In genomic region chr16:200388-200787, GRCh38 we compare ENCODE assay signal across 18 cellular contexts. TPM values are rescaled to one million over a fixed set of nuclear protein-coding genes. Genes with fewer than 3 reads are reported as not detected.
DNase-seq lines count a peak whose midpoint lies in the region; ATAC-seq, FAIRE-seq and TF ChIP-seq lines count a peak whose summit lies in the region.
"Had no signal": no experiment of that assay in that cellular context is flagged by ENCODE, and none has a peak within 500 bp of the region (broad histone marks: within the 10 kb centered on the region; RNA-seq: fewer than 3 reads in every experiment).

No MANE protein-coding gene starts in this region.

- H3K18ac ChIP-seq in IMR-90 (ENCODE audit: low read depth, low read length): no peak overlapping the region

- peak; percentile 52 for DNase-seq in AG09309 (ENCODE audit: low read depth)
- DNase-seq in IMR-90: peak; percentile 78
- DNase-seq in astrocyte (ENCODE audit: low read depth): peak; percentile 77
- DNase-seq in kidney epithelial cell (ENCODE audit: low read depth): peak; percentile 38
- no peak for DNase-seq in superior temporal gyrus (ENCODE audit: extremely low spot score)
- no peak for DNase-seq in NCI-H446 (lab: John Stamatoyannopoulos, UW)
- DNase-seq: activated CD4-positive, alpha-beta T cell treated with anti-CD3 and anti-CD28 coated beads for 4 hours; activated T-cell treated with anti-CD3 and anti-CD28 coated beads, Interleukin-2, amount 50 U/mL, for 24 hours; DMS153; immature natural killer cell; NCI-H1105; NCI-H524 treated with DMSO at 0.1 percent for 48 hours; T-helper 17 cell; thyroid gland had no signal

- peaks cover 18% of the 10 kb centered on the region for H3K36me3 Mint-ChIP-seq in astrocyte (ENCODE audit: low read depth, unreplicated experiment)

- TF ChIP-seq POLR2A in IMR-90 (IDR thresholded peaks at IDR 0.05; ENCODE audit: low read depth, low read length): no peak

- H3K79me2 ChIP-seq in astrocyte (ENCODE audit: insufficient read depth, low read length): peaks cover 36% of the 10 kb centered on the region

- no peak for FAIRE-seq in astrocyte (lab: Jason Lieb, UNC)

- H3K4me3 ChIP-seq in AG09309 (ENCODE audit: control insufficient read depth, low read depth, low read length): no peak overlapping the region
- H3K4me3 ChIP-seq in IMR-90 (ENCODE audit: insufficient read depth, low read depth, low read length): no peak overlapping the region
- no peak overlapping the region for H3K4me3 ChIP-seq in astrocyte (ENCODE audit: insufficient read depth, low read depth, low read length)
- H3K4me3 ChIP-seq in kidney epithelial cell (ENCODE audit: low read depth, low read length): no peak overlapping the region
- H3K4me3 ChIP-seq: adrenal gland, thyroid gland had no signal

- POLR2A ChIA-PET in IMR-90 (lab: Charles Lee; ENCODE audit: unreplicated experiment): no interaction called here

- H2AK9ac ChIP-seq in IMR-90 (replicated peaks; ENCODE audit: low read depth, low read length, poor library complexity): no peak overlapping the region

- H3K4ac ChIP-seq in IMR-90 (ENCODE audit: low read depth, low read length): no peak overlapping the region

- in situ Hi-C loops in IMR-90 (cut with MboI; ENCODE audit: low sequenced_read_pairs): no loop called here

- H3K79me1 ChIP-seq in IMR-90 (ENCODE audit: low read depth in 1 of 2, low read length in 2 of 2): peaks cover 25 to 43% of the 10 kb centered on the region in 2 experiments

- no peaks in the 10 kb centered on the region; the same call in 1 of the 2 replicates for H3K9me1 ChIP-seq in IMR-90 (ENCODE audit: insufficient read depth, low read length)

- peaks cover 49% of the 10 kb centered on the region for H3K36me3 ChIP-seq in IMR-90 (ENCODE audit: control insufficient read depth, insufficient read depth, low read length)
- peaks cover 51% of the 10 kb centered on the region for H3K36me3 ChIP-seq in astrocyte (ENCODE audit: insufficient read depth, low read length)
- peaks cover 3% of the 10 kb centered on the region for H3K36me3 ChIP-seq in kidney epithelial cell (ENCODE audit: control insufficient read depth, insufficient read depth, low read length)

- no peak overlapping the region for H3K56ac ChIP-seq in IMR-90 (ENCODE audit: extremely low read depth, insufficient read depth, low read length)

- H4K5ac ChIP-seq in IMR-90 (ENCODE audit: low read depth, low read length): no peak overlapping the region

- dilution Hi-C loops in IMR-90 (cut with HindIII; ENCODE audit: low sequenced_read_pairs, unreplicated experiment): no loop called here

- 100% methylated on average over 1 of the region's 5 CpGs; no CpG with 5 or more reads in 1 of the 2 experiments for WGBS in IMR-90 (ENCODE audit: extremely low coverage in 2 of 2, insufficient read length in 1 of 2), 2 experiments

- no peaks in the 10 kb centered on the region for H3K9me3 Mint-ChIP-seq in astrocyte (ENCODE audit: unreplicated experiment)
- H3K9me3 Mint-ChIP-seq: activated T-cell treated with anti-CD3 and anti-CD28 coated beads, Interleukin-2, amount 50 U/mL, for 24 hours; immature natural killer cell had no signal

- H2BK120ac ChIP-seq in IMR-90 (ENCODE audit: low read depth, low read length): no peak overlapping the region

- no peak for TF ChIP-seq RAD21 in IMR-90 (IDR thresholded peaks at IDR 0.05; ENCODE audit: low read length)

- no peak overlapping the region for H2BK20ac ChIP-seq in IMR-90 (ENCODE audit: low read depth, low read length)

- H4K20me1 ChIP-seq in IMR-90 (ENCODE audit: insufficient read depth, low read length) (peaks cover 9% of the 10 kb centered on the region), astrocyte (ENCODE audit: insufficient read depth, low read length) (peaks cover 53% of the 10 kb centered on the region)

- no peak overlapping the region for H3K27ac ChIP-seq in IMR-90 (ENCODE audit: insufficient read depth, low read length)
- H3K27ac ChIP-seq in astrocyte (ENCODE audit: low read depth, low read length): peak overlapping the region; percentile 40
- H3K27ac ChIP-seq: RWPE1, thyroid gland had no signal

- H2AFZ ChIP-seq in IMR-90 (replicated peaks; ENCODE audit: low read length, poor library complexity) (no peak overlapping the region), astrocyte (ENCODE audit: low read depth, low read length) (no peak overlapping the region)

- H4K91ac ChIP-seq in IMR-90 (ENCODE audit: insufficient read depth, low read depth, low read length): no peak overlapping the region

- H3K27me3 ChIP-seq in IMR-90 (ENCODE audit: control insufficient read depth, insufficient read depth, low read length) (no peaks in the 10 kb centered on the region), astrocyte (ENCODE audit: insufficient read depth, low read length) (no peaks in the 10 kb centered on the region), kidney epithelial cell (ENCODE audit: control insufficient read depth, insufficient read depth, low read length) (no peaks in the 10 kb centered on the region)
- H3K27me3 ChIP-seq: adrenal gland, thyroid gland had no signal

- H2AK5ac ChIP-seq in IMR-90 (ENCODE audit: low read depth, low read length): no peak overlapping the region

- ATAC-seq in IMR-90 (ENCODE audit: low read depth): peak; percentile 82
- no peak for ATAC-seq in GM21423 (IDR thresholded peaks at IDR 0.05; ENCODE audit: unreplicated experiment)
- no peak for ATAC-seq in HG02759 (IDR thresholded peaks at IDR 0.05; ENCODE audit: unreplicated experiment)
- ATAC-seq: T-helper 17 cell had no signal

- no peak overlapping the region for H3K9ac ChIP-seq in IMR-90 (ENCODE audit: low read depth, low read length)
- no peak overlapping the region for H3K9ac ChIP-seq in astrocyte (ENCODE audit: low read length)

- no peak overlapping the region for H3K4me3 Mint-ChIP-seq in astrocyte (ENCODE audit: unreplicated experiment)
- H3K4me3 Mint-ChIP-seq: activated T-cell treated with anti-CD3 and anti-CD28 coated beads, Interleukin-2, amount 50 U/mL, for 24 hours; immature natural killer cell; T-helper 17 cell had no signal

- no peaks in the 10 kb centered on the region for H3K4me1 ChIP-seq in IMR-90 (ENCODE audit: control insufficient read depth, insufficient read depth, low read length)
- peaks cover 7% of the 10 kb centered on the region for H3K4me1 ChIP-seq in astrocyte (ENCODE audit: insufficient read depth, low read length)
- H3K4me1 ChIP-seq: adrenal gland, thyroid gland had no signal

- H3K27me3 Mint-ChIP-seq in astrocyte (ENCODE audit: low read depth, unreplicated experiment): no peaks in the 10 kb centered on the region
- H3K27me3 Mint-ChIP-seq: activated T-cell treated with anti-CD3 and anti-CD28 coated beads, Interleukin-2, amount 50 U/mL, for 24 hours; T-helper 17 cell had no signal

- H4K8ac ChIP-seq in IMR-90 (ENCODE audit: low read depth in 2 of 2, low read length in 2 of 2): no peak overlapping the region

- BruUV-seq in IMR-90 (replicated peaks; lab: Mats Ljungman, UMichigan): no TSS peak

- H3K14ac ChIP-seq in IMR-90 (replicated peaks; ENCODE audit: low read depth, low read length): no peak overlapping the region

- H3K9me3 ChIP-seq in IMR-90 (ENCODE audit: control insufficient read depth, insufficient read depth, low read length): no peaks in the 10 kb centered on the region
- H3K9me3 ChIP-seq in astrocyte (ENCODE audit: insufficient read depth, low read depth, low read length): no peaks in the 10 kb centered on the region
- H3K9me3 ChIP-seq: adrenal gland, thyroid gland had no signal

- no peak overlapping the region for H3K23ac ChIP-seq in IMR-90 (ENCODE audit: low read depth, low read length)

- CTCF ChIA-PET in IMR-90 (lab: Yijun Ruan, JAX): interaction anchor here (0.7 kb wide), 2 partner anchors 9 to 51 kb away, joined by 4 to 5 read pairs; no protein-coding TSS in a partner anchor

- H3K4me2 ChIP-seq in IMR-90 (ENCODE audit: low read depth, low read length): no peak overlapping the region
- H3K4me2 ChIP-seq in astrocyte (ENCODE audit: low read length): no peak overlapping the region

- H3K27ac Mint-ChIP-seq in astrocyte (ENCODE audit: unreplicated experiment): peak overlapping the region; percentile 77
- H3K27ac Mint-ChIP-seq: activated T-cell treated with anti-CD3 and anti-CD28 coated beads, Interleukin-2, amount 50 U/mL, for 24 hours; immature natural killer cell; T-helper 17 cell had no signal

- H2BK15ac ChIP-seq in IMR-90 (ENCODE audit: low read depth, low read length): no peak overlapping the region

- H2BK5ac ChIP-seq in IMR-90 (ENCODE audit: low read depth, low read length, poor library complexity, severe bottlenecking): no peak overlapping the region

- intact Hi-C loops in IMR-90 (cut with micrococcal nuclease): no loop called here

- peaks cover 8% of the 10 kb centered on the region for H3K4me1 Mint-ChIP-seq in astrocyte (ENCODE audit: low read depth, unreplicated experiment)
- H3K4me1 Mint-ChIP-seq: immature natural killer cell had no signal

- no peak for TF ChIP-seq CTCF in AG09309 (IDR thresholded peaks at IDR 0.05; ENCODE audit: control insufficient read depth, insufficient read depth, low read depth, low read length, missing control alignments)
- no peak for TF ChIP-seq CTCF in IMR-90 (conservative IDR thresholded peaks at IDR 0.05; ENCODE audit: low read depth, low read length)
- TF ChIP-seq CTCF in astrocyte (IDR thresholded peaks at IDR 0.05; ENCODE audit: insufficient read depth, low read depth, low read length): no peak
- TF ChIP-seq CTCF in kidney epithelial cell (IDR thresholded peaks at IDR 0.05; ENCODE audit: insufficient read depth, low read length, poor library complexity, severe bottlenecking): no peak

RNA-seq across cellular contexts. Expression of gene HBQ1, which starts 20.1 kb away (rescaled TPM):
- total RNA-seq in IMR-90 (2012; rRNA removed) (not detected in 2 replicates), astrocyte (2.7 and 4.7 TPM in 2 replicates), kidney epithelial cell (0.96 and 1.6 TPM in 2 replicates)
- polyA plus RNA-seq in IMR-90 (2012; rRNA removed): 0.92 and 1.7 TPM in 2 replicates
- 0.69 and 2.5 TPM in 2 replicates for polyA plus RNA-seq in IMR-90 (2012; cell fraction: cytosol; rRNA removed)
- 0.24 and 1.3 TPM in 2 replicates for polyA plus RNA-seq in IMR-90 (2012; cell fraction: nucleus; rRNA removed; ENCODE audit: low replicate concordance)
- total RNA-seq: T-helper 17 cell, thyroid gland had no signal

RNA-seq across cellular contexts. Expression of gene HBA1, which starts 23.9 kb away (rescaled TPM):
- total RNA-seq in IMR-90 (2012; rRNA removed) (not detected in 2 replicates), astrocyte (1.6 TPM in 1 of 2 replicates, not detected in the other), kidney epithelial cell (0.41 TPM in 1 of 2 replicates, not detected in the other)
- 0.21 TPM in 1 of 2 replicates, not detected in the other for polyA plus RNA-seq in IMR-90 (2012; rRNA removed)
- 1.2 TPM in 1 of 2 replicates, not detected in the other for polyA plus RNA-seq in IMR-90 (2012; cell fraction: cytosol; rRNA removed)
- polyA plus RNA-seq in IMR-90 (2012; cell fraction: nucleus; rRNA removed; ENCODE audit: low replicate concordance): not detected in 2 replicates

RNA-seq across cellular contexts. Expression of gene HBA2, which starts 27.7 kb away (rescaled TPM):
- total RNA-seq in IMR-90 (2012; rRNA removed) (not detected in 2 replicates), astrocyte (1.4 TPM in 1 of 2 replicates, not detected in the other), kidney epithelial cell (not detected in 2 replicates)
- polyA plus RNA-seq in IMR-90 (2012; rRNA removed): not detected in 2 replicates
- 0.39 TPM in 1 of 2 replicates, not detected in the other for polyA plus RNA-seq in IMR-90 (2012; cell fraction: cytosol; rRNA removed)
- polyA plus RNA-seq in IMR-90 (2012; cell fraction: nucleus; rRNA removed; ENCODE audit: low replicate concordance): 0.54 TPM in 1 of 2 replicates, not detected in the other
- total RNA-seq: T-helper 17 cell had no signal

RNA-seq across cellular contexts. Expression of gene LUC7L, which starts 28.9 kb away (rescaled TPM):
- total RNA-seq in IMR-90 (2012; rRNA removed) (21.5 and 33.3 TPM in 2 replicates), astrocyte (70.2 and 74.1 TPM in 2 replicates), kidney epithelial cell (61.8 and 109 TPM in 2 replicates)
- polyA plus RNA-seq in IMR-90 (2012; rRNA removed): 52.8 and 55.6 TPM in 2 replicates
- polyA plus RNA-seq in IMR-90 (2012; cell fraction: cytosol; rRNA removed): 31.3 and 67.0 TPM in 2 replicates
- 330 and 479 TPM in 2 replicates for polyA plus RNA-seq in IMR-90 (2012; cell fraction: nucleus; rRNA removed; ENCODE audit: low replicate concordance)

RNA-seq across cellular contexts. Expression of gene FAM234A, which starts 34.2 kb away (rescaled TPM):
- 27.5 and 30.3 TPM in 2 replicates for total RNA-seq in IMR-90 (2012; rRNA removed)
- polyA plus RNA-seq in IMR-90 (2012; rRNA removed): 60.5 and 64.2 TPM in 2 replicates
- polyA plus RNA-seq in IMR-90 (2012; cell fraction: cytosol; rRNA removed): 65.9 and 85.9 TPM in 2 replicates
- 52.2 and 75.8 TPM in 2 replicates for polyA plus RNA-seq in IMR-90 (2012; cell fraction: nucleus; rRNA removed; ENCODE audit: low replicate concordance)
- total RNA-seq in astrocyte: 70.8 and 88.7 TPM in 2 replicates
- 97.5 and 131 TPM in 2 replicates for total RNA-seq in kidney epithelial cell

Comparison
In these comparisons a context has a peak if more than half of its experiments do, and no peak if none do; other contexts are left out.
1. DNase-seq: peak in AG09309 (single experiment), IMR-90 (single experiment), astrocyte (single experiment) and kidney epithelial cell (single experiment); none in superior temporal gyrus (single experiment) and NCI-H446 (0 of 2).